1 cellular context compared by ENCODE assay signal in the genomic region with DNA sequence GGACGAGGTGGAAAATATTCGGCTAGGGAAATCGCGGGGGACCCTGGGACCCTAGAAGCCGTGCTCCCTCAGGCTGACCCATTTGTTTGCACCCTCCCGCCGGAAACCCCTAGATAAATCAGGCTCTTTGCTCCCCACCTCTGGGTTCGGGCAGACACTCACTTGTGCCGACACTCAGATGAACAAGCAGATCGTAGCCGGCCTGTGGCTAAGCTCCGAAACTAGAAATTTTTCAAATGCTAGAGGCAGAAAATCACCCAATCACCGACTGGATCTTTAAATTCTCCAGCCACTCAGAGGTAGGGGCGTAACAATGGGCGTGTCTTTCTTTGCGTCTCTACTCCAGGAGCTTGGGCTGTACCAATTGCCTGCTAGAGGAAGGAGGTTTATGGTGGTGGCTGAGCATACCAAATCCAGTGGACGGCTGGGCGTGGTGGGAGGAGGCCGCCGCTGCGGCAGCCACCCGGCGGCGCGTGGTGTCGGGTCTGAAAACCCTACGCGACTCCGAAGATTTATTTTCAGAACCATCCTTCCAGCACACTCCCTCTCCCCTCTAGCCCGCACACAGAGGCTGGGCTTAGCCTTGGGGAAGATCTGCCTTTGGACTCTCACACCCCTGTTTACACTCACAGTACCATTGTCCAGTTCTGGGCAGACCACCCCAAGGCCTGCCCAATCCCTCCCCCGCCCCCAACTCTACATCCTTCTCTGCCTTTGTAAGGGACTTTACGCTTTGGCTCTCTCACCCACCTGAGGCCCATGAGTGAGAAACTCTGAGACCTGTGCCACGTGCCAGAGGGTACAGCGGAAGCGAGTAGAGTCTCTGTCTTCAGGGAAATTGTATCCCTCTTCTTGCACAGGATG.
TF ChIP-seq lines count a peak whose summit lies in the region.

PIF1 (minus strand) TSS at position 217 of the 864 bp plus-strand sequence. CDS start 1,312 bp downstream, outside the sequence.

TF ChIP-seq in WTC11, 78 proteins besides CTCF, POLR2A, EP300 and RAD21 (continued from another document):
- TF ChIP-seq JAZF1 (CRISPR knock-in tag; IDR thresholded peaks at IDR 0.05) (no peak), ARID4B (CRISPR knock-in tag; IDR thresholded peaks at IDR 0.05; ENCODE audit: borderline replicate concordance) (peak; percentile 26; the same call in 1 of the 2 replicates)
